ENCODE assay signal across 9 cellular contexts in the genomic region with DNA sequence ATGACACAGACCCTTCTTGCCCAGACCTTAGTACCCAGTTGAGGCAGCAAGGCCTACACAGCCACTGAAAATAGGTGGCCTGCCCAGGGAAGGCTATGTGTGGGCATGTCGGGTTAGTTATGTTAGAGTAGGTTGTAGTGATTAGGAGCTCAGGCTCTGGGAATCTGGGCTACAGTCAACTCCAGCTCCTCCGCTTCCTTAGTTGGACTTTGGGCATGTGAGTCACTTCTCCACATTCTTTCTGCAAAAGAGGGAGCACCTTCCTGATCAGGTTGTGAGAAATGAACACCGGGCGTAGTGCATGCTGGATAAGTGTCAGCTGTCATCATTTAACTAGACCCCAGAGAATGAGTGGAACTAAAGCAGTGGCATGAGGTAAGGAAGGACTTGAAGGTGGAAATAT.
DNase-seq lines count a peak whose midpoint lies in the region; ATAC-seq and TF ChIP-seq lines count a peak whose summit lies in the region.
"Had no signal": no experiment of that assay in that cellular context is flagged by ENCODE, and none has a peak within 500 bp of the region (broad histone marks: within the 10 kb centered on the region; RNA-seq: fewer than 3 reads in every experiment).

No MANE protein-coding gene starts in this region.

- TF ChIP-seq CTCF in right lobe of liver (IDR thresholded peaks at IDR 0.05): no peak

- intact Hi-C loops in right lobe of liver (cut with DNase I): no loop called here

- peaks cover 2 to 27% (median 16%) of the 10 kb centered on the region in 4 donors for H3K4me1 ChIP-seq in right lobe of liver

- H3K36me3 ChIP-seq in right lobe of liver: peaks cover 0 to 21% (median 2%) of the 10 kb centered on the region in 4 donors

- H3K27ac ChIP-seq in cingulate gyrus (ENCODE audit: low read depth, low read length): peak overlapping the region; percentile 95
- H3K27ac ChIP-seq in right lobe of liver: peak overlapping the region; percentile 27 to 64 (median 52)
- H3K27ac ChIP-seq in temporal lobe (ENCODE audit: low read depth, low read length): peak overlapping the region; percentile 96

- no peaks in the 10 kb centered on the region for H3K9me3 ChIP-seq in right lobe of liver

- H3K27me3 ChIP-seq in right lobe of liver: no peaks in the 10 kb centered on the region

- ATAC-seq in right lobe of liver (peak; percentile 71 to 90 (median 76)), GM19035 (IDR thresholded peaks at IDR 0.05; ENCODE audit: unreplicated experiment) (no peak)

- DNase-seq in LoVo (ENCODE audit: low spot score) (peak; percentile 88), right lobe of liver (peak in 2 of 3 donors; percentile 31 to 39), NCI-H1436 (lab: John Stamatoyannopoulos, UW) (no peak), putamen (ENCODE audit: low spot score) (no peak)
- no peak for DNase-seq in activated CD4-positive, CD25-positive, alpha-beta regulatory T cell treated with anti-CD3 and anti-CD28 coated beads, Interleukin-2, amount 50 U/mL, for 72 hours
- DNase-seq: NCI-H510A had no signal

- WGBS in right lobe of liver (ENCODE audit: insufficient coverage, low coverage, low lambda C conversion rate, missing lambda C conversion rate): 43% methylated on average over 4 of the region's 4 CpGs

- no peak overlapping the region for H3K4me3 ChIP-seq in right lobe of liver

- TF ChIP-seq POLR2A in right lobe of liver (IDR thresholded peaks at IDR 0.05): peak; percentile 24

Comparison
In these comparisons a context has a peak if more than half of its experiments do, and no peak if none do; other contexts are left out.
1. DNase-seq: peak in LoVo (single experiment) and right lobe of liver (2 of 3); none in activated CD4-positive, CD25-positive, alpha-beta regulatory T cell treated with anti-CD3 and anti-CD28 coated beads, Interleukin-2, amount 50 U/mL, for 72 hours (single experiment), NCI-H1436 (single experiment) and putamen (single experiment).
2. Peak in every context shown above with its lines, with median percentiles within 50 percentile points of each other: H3K27ac ChIP-seq.